In the genomic region with DNA sequence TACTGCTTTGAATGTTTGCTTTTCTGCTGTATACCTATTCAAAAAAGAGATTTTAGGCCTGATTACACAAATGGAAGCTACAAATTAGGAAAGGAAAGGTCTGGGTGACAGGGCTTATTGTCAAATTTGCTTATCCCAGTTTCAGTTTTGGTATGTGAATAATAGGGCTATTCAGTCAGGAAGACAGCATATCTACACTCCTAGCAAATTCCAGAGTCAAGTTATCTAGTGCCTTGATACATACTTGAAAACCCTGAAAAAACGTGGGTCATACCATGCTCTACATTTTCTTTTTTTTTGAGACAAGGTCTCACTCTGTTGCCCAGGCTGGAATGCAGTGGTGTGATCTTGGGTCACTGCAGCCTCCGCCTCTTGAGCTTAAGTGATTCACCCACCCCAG, we compare ENCODE assay signal across 6 cellular contexts. TPM values are rescaled to one million over a fixed set of nuclear protein-coding genes. Genes with fewer than 3 reads are reported as not detected.
DNase-seq lines count a peak whose midpoint lies in the region; FAIRE-seq and TF ChIP-seq lines count a peak whose summit lies in the region.
"Not testable (repeated sequence)": the region's sequence is repeated elsewhere in the genome, so short reads cannot be mapped to it uniquely, and the experiment has no call there.

No MANE protein-coding gene starts in this region.

- not testable (repeated sequence) for H3K27ac ChIP-seq in MM.1S (ENCODE audit: low read length)
- peak overlapping the region; percentile 45 for H3K27ac ChIP-seq in osteoblast (ENCODE audit: low read depth, low read length)

- H3K4me1 ChIP-seq in MM.1S (ENCODE audit: low read length); osteoblast (ENCODE audit: insufficient read depth, low read length): not testable (repeated sequence)

- not testable (repeated sequence) for TF ChIP-seq POLR2A in H54 (IDR thresholded peaks at IDR 0.05; ENCODE audit: low read depth, low read length)

- not testable (repeated sequence) for H3F3A ChIP-seq in MM.1S (ENCODE audit: insufficient read depth, low read length)

- not testable (repeated sequence) for DNase-seq in H54 (ENCODE audit: insufficient read length, low spot score); MM.1S; osteoblast (ENCODE audit: insufficient read length, low spot score, missing footprints)
- DNase-seq in SK-MEL-5 (ENCODE audit: low read depth, low spot score) (peak; percentile 70), dermis blood vessel endothelial cell (peak; percentile 27), foreskin melanocyte (peak; percentile 54)

- not testable (repeated sequence) for H4K20me1 ChIP-seq in MM.1S (ENCODE audit: insufficient read depth, low read length); osteoblast (ENCODE audit: insufficient read depth, low read length)

- H3K27me3 ChIP-seq in MM.1S (replicated peaks; ENCODE audit: insufficient read depth, low read length); osteoblast (ENCODE audit: insufficient read depth, low read length): not testable (repeated sequence)

- H3K9ac ChIP-seq in MM.1S (ENCODE audit: low read length): not testable (repeated sequence)

- H3K4me3 ChIP-seq in MM.1S (ENCODE audit: low read length); osteoblast (ENCODE audit: insufficient read depth, low read length): not testable (repeated sequence)

- H3K9me2 ChIP-seq in MM.1S (replicated peaks; ENCODE audit: insufficient read depth, low read length): not testable (repeated sequence)

- TF ChIP-seq CTCF in MM.1S (IDR thresholded peaks at IDR 0.05; ENCODE audit: low read length); osteoblast (IDR thresholded peaks at IDR 0.05; ENCODE audit: extremely low read depth, low read depth, low read length): not testable (repeated sequence)

- H3K36me3 ChIP-seq in MM.1S (replicated peaks; ENCODE audit: insufficient read depth, low read length); osteoblast (ENCODE audit: insufficient read depth, low read length): not testable (repeated sequence)

- H3K79me2 ChIP-seq in MM.1S (ENCODE audit: low read length); osteoblast (ENCODE audit: insufficient read depth, low read length): not testable (repeated sequence)

- H3K9me3 ChIP-seq in MM.1S (replicated peaks; ENCODE audit: insufficient read depth, low read length); osteoblast (ENCODE audit: low read depth, low read length): not testable (repeated sequence)

- peak; percentile 82 for FAIRE-seq in H54 (lab: Jason Lieb, UNC)

- not testable (repeated sequence) for H2AFZ ChIP-seq in MM.1S (ENCODE audit: low read length); osteoblast (ENCODE audit: low read length)

- H3K4me2 ChIP-seq in MM.1S (ENCODE audit: low read depth, low read length): 0 out of 2 replicates have a peak overlapping the region, but pooled peaks have one; percentile 1
- peak overlapping the region; percentile 43 for H3K4me2 ChIP-seq in osteoblast (ENCODE audit: insufficient read depth, low read length)

- in situ Hi-C loops in SK-MEL-5 (cut with HindIII; ENCODE audit: low pct_unique_long_range_greater_than_20kb, low sequenced_read_pairs): not testable (repeated sequence)

RNA-seq across cellular contexts. Expression of gene CCDC180, which starts 59.2 kb away (rescaled TPM):
- 0.37 and 0.88 TPM in 2 replicates for total RNA-seq in SK-MEL-5 (2014; rRNA removed; shearing (Covaris generic))
- 0.09 TPM in 1 of 2 replicates, not detected in the other for polyA plus RNA-seq in SK-MEL-5 (2015; cell fraction: cytosol; rRNA removed)
- polyA plus RNA-seq in SK-MEL-5 (2015; cell fraction: nucleus; rRNA removed): 0.51 and 0.70 TPM in 2 replicates
- total RNA-seq in dermis blood vessel endothelial cell: 0.37 and 1.4 TPM in 2 replicates
- 4.7 and 6.2 TPM in 2 replicates for total RNA-seq in osteoblast
